Comparison of ENCODE assay signal across 1 cellular context in genomic region chr3:87026246-87026645, GRCh38.
TF ChIP-seq lines count a peak whose summit lies in the region.

No MANE protein-coding gene starts in this region.

TF ChIP-seq in GM23338, 12 proteins besides CTCF, POLR2A, EP300 and RAD21 (continued from another document):
- no peak for TF ChIP-seq ZNF462 (CRISPR knock-in tag; IDR thresholded peaks at IDR 0.05)
